8 cellular contexts compared by ENCODE assay signal in genomic region chr12:6851921-6852650, GRCh38. TPM values are rescaled to one million over a fixed set of nuclear protein-coding genes. Genes with fewer than 3 reads are reported as not detected.
DNase-seq lines count a peak whose midpoint lies in the region; ATAC-seq and TF ChIP-seq lines count a peak whose summit lies in the region.

TSS of gene USP5 (plus strand) at chr12:6852150. CDS start at chr12:6852180, 30 bp downstream.

- H3K4me1 Mint-ChIP-seq in immature natural killer cell: peaks cover 21 to 29% of the 10 kb centered on the region in 2 donors

- intact Hi-C loops in spleen (cut with DNase I; ENCODE audit: low total_unique reads): loop anchor here (10.0 kb wide), 1 partner anchor 287 kb away; the partner anchor contains the start of gene NOP2

- H3K4me3 ChIP-seq in spleen: peak within 1 kb of the TSS; percentile 49 to 95 (median 68)

- H3K36me3 Mint-ChIP-seq in immature natural killer cell: peaks cover 0 to 7% (median 4%) of the 10 kb centered on the region in 3 donors

- peaks cover 6 to 14% (median 10%) of the 10 kb centered on the region in 3 donors for H3K27me3 Mint-ChIP-seq in immature natural killer cell (ENCODE audit: low read depth in 3 of 3)

- peak within 1 kb of the TSS; percentile 92 to 100 (median 96) for H3K4me3 Mint-ChIP-seq in immature natural killer cell

- H3K27me3 ChIP-seq in spleen (replicated peaks in 1 of 7): no peaks in the 10 kb centered on the region

- ATAC-seq in GM19023 (IDR thresholded peaks at IDR 0.05; ENCODE audit: unreplicated experiment): peak; percentile 76
- peak; percentile 72 for ATAC-seq in HG03280 (IDR thresholded peaks at IDR 0.05; ENCODE audit: unreplicated experiment)

- H3K27ac ChIP-seq in spleen: peak within 1 kb of the TSS; percentile 82 to 98 (median 97)

- WGBS in spleen, 5 donors: 0 to 1% (median 0%) methylated on average over 45 to 65 of the region's 65 CpGs

- H3K4me1 ChIP-seq in spleen: peaks cover 14 to 45% (median 25%) of the 10 kb centered on the region in 6 donors

- no peaks in the 10 kb centered on the region for H3K9me3 ChIP-seq in spleen

- H3K36me3 ChIP-seq in spleen: peaks cover 3 to 44% (median 18%) of the 10 kb centered on the region in 6 donors

- TF ChIP-seq CTCF in spleen (IDR thresholded peaks at IDR 0.05 in 8 of 11, conservative IDR thresholded peaks at IDR 0.05 in 3 of 11): peak in 7 of 11 experiments; percentile 3 to 52 (median 18)

- H3K27ac Mint-ChIP-seq in immature natural killer cell: peak within 1 kb of the TSS; percentile 97 to 99 (median 98)

- TF ChIP-seq POLR2A in spleen (IDR thresholded peaks at IDR 0.05): peak in 1 of 3 donors; percentile 79

- H3K9me3 Mint-ChIP-seq in immature natural killer cell: no peaks in the 10 kb centered on the region

- DNase-seq in AG08396 (ENCODE audit: low spot score): peak; percentile 97
- peak; percentile 98 for DNase-seq in NCI-H345 treated with DMSO at 0.1 percent for 48 hours (lab: John Stamatoyannopoulos, UW; ENCODE audit: unreplicated experiment)
- peak; percentile 91 to 98 (median 96) for DNase-seq in activated CD4-positive, CD25-positive, alpha-beta regulatory T cell (lab: John Stamatoyannopoulos, UW)
- DNase-seq in central memory CD4-positive, alpha-beta T cell: peak; percentile 99
- DNase-seq in immature natural killer cell: peak; percentile 98 to 99 (median 99)
- peak; percentile 100 for DNase-seq in spleen

RNA-seq across cellular contexts. Expression of gene USP5, which starts in this region (rescaled TPM):
- polyA plus RNA-seq in immature natural killer cell (10 to 100 TPM; 41.3 to 54.0 (median 52.0) TPM), spleen (10 to 100 TPM; 23.1 to 40.5 (median 23.6) TPM)
- 10 to 100 TPM; 29.8 to 62.4 (median 53.5) TPM for total RNA-seq in spleen

Comparison
In these comparisons a context has a peak if more than half of its experiments do, and no peak if none do; other contexts are left out.
1. Peak in every context shown above with its lines: DNase-seq, ATAC-seq, H3K4me3 ChIP-seq and H3K27ac ChIP-seq.